Comparison of ENCODE assay signal across 8 cellular contexts in the genomic region with DNA sequence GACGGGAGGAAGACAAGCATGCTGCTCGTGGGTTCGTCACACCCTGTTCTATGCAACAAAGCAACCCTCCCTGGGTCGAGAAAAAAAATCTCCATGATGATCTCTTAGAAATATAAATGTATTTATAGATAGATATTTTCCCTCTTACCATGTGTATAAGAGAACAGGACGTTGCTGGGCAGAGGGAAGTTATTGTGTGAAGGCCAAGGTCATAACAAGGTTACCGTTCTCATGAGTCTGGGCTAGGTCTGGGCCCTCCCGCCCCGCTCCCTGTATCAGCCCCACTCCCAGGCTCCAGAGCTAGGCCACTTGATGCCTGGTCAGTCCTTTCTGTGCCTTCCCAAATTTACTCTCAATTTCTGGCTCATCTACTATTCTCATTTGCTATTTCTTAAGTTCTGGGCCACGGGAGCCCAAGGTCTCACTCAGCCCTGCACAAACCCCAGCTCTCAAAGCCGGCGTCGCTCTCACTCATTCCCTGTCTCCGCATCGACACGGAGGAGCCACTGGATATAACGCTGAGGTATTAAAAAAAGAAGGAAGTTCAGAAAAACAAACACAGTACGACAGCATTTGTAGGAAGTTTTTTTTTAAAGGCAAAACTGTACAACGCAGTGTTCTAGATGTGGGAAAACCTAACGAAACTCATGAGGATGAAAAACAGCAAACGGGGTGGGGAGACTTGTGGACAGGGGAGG.
DNase-seq lines count a peak whose midpoint lies in the region; ATAC-seq and TF ChIP-seq lines count a peak whose summit lies in the region.

No MANE protein-coding gene starts in this region.

- no peaks in the 10 kb centered on the region for H3K9me3 Mint-ChIP-seq in stimulated activated naive CD8-positive, alpha-beta T cell treated with anti-CD3 and anti-CD28 coated beads, Interleukin-15, Interleukin-2, amounts not matched to agents 100 ng/mL and 50 ng/mL, for 24 hours
- no peaks in the 10 kb centered on the region for H3K9me3 Mint-ChIP-seq in activated CD8-positive, alpha-beta T cell treated with anti-CD3 and anti-CD28 coated beads for 36 hours

- no peak for TF ChIP-seq CTCF in activated CD8-positive, alpha-beta T cell treated with anti-CD3 and anti-CD28 coated beads for 36 hours (IDR thresholded peaks at IDR 0.05)
- TF ChIP-seq CTCF in psoas muscle (IDR thresholded peaks at IDR 0.05): no peak

- ATAC-seq in stimulated activated naive CD8-positive, alpha-beta T cell treated with anti-CD3 and anti-CD28 coated beads, Interleukin-15, Interleukin-2, amounts not matched to agents 100 U/mL and 50 U/mL, for 24 hours: no peak
- ATAC-seq in activated CD8-positive, alpha-beta T cell treated with anti-CD3 and anti-CD28 coated beads for 36 hours: no peak
- peak; percentile 45 to 62 (median 51) for ATAC-seq in psoas muscle
- ATAC-seq in HG02885 (IDR thresholded peaks at IDR 0.05; ENCODE audit: poor library complexity, unreplicated experiment): no peak
- no peak for ATAC-seq in HG02884 (IDR thresholded peaks at IDR 0.05; ENCODE audit: unreplicated experiment)

- intact Hi-C loops in activated CD8-positive, alpha-beta T cell treated with anti-CD3 and anti-CD28 coated beads for 36 hours (cut with micrococcal nuclease): no loop called here
- intact Hi-C loops in psoas muscle (cut with DNase I): loop anchor here in 1 of 2 donors (10.0 kb wide), 1 partner anchor 99 kb away; the partner anchor contains the start of gene SLC22A23

- peak overlapping the region; percentile 56 for H3K4me3 ChIP-seq in psoas muscle

- H3K36me3 ChIP-seq in psoas muscle (ENCODE audit: insufficient read depth in 1 of 2, low read depth in 1 of 2): no peaks in the 10 kb centered on the region

- 7 to 14% (median 12%) methylated on average over 19 to 20 of the region's 20 CpGs for WGBS in psoas muscle, 3 donors

- H3K27ac ChIP-seq in psoas muscle: peak overlapping the region; percentile 75

- DNase-seq in stimulated activated naive CD8-positive, alpha-beta T cell treated with anti-CD3 and anti-CD28 coated beads, Interleukin-15, Interleukin-2, amounts not matched to agents 100 U/mL and 50 U/mL, for 24 hours: no peak
- no peak for DNase-seq in activated CD8-positive, alpha-beta T cell treated with anti-CD3 and anti-CD28 coated beads for 36 hours
- DNase-seq in germinal center (ENCODE audit: low spot score): peak; percentile 21
- DNase-seq in psoas muscle: peak; percentile 55 to 71
- no peak for DNase-seq in NCI-H446 treated with DMSO at 0.1 percent for 48 hours (lab: John Stamatoyannopoulos, UW)

- POLR2A ChIA-PET in activated CD8-positive, alpha-beta T cell treated with anti-CD3 and anti-CD28 coated beads for 36 hours (lab: Charles Lee): interaction anchor here (1.1 kb wide), 1 partner anchor 9 kb away, joined by 3 read pairs; no protein-coding TSS in a partner anchor

- H3K4me1 Mint-ChIP-seq in stimulated activated naive CD8-positive, alpha-beta T cell treated with anti-CD3 and anti-CD28 coated beads, Interleukin-15, Interleukin-2, amounts not matched to agents 100 ng/mL and 50 ng/mL, for 24 hours (ENCODE audit: low read depth): peaks cover 21% of the 10 kb centered on the region
- H3K4me1 Mint-ChIP-seq in activated CD8-positive, alpha-beta T cell treated with anti-CD3 and anti-CD28 coated beads for 36 hours (ENCODE audit: low read depth): peaks cover 10% of the 10 kb centered on the region

- H3K36me3 Mint-ChIP-seq in stimulated activated naive CD8-positive, alpha-beta T cell treated with anti-CD3 and anti-CD28 coated beads, Interleukin-15, Interleukin-2, amounts not matched to agents 100 ng/mL and 50 ng/mL, for 24 hours (ENCODE audit: low read depth): no peaks in the 10 kb centered on the region
- no peaks in the 10 kb centered on the region for H3K36me3 Mint-ChIP-seq in activated CD8-positive, alpha-beta T cell treated with anti-CD3 and anti-CD28 coated beads for 36 hours (ENCODE audit: low read depth)

- no peaks in the 10 kb centered on the region for H3K27me3 ChIP-seq in psoas muscle (ENCODE audit: insufficient read depth in 3 of 3, low read length in 2 of 3)

- H3K9me3 ChIP-seq in psoas muscle: no peaks in the 10 kb centered on the region

- H3K4me1 ChIP-seq in psoas muscle: peaks cover 28% of the 10 kb centered on the region

- H3K27ac Mint-ChIP-seq in stimulated activated naive CD8-positive, alpha-beta T cell treated with anti-CD3 and anti-CD28 coated beads, Interleukin-15, Interleukin-2, amounts not matched to agents 100 ng/mL and 50 ng/mL, for 24 hours: peak overlapping the region; percentile 86
- H3K27ac Mint-ChIP-seq in activated CD8-positive, alpha-beta T cell treated with anti-CD3 and anti-CD28 coated beads for 36 hours: peak overlapping the region; percentile 21

- no peaks in the 10 kb centered on the region for H3K27me3 Mint-ChIP-seq in stimulated activated naive CD8-positive, alpha-beta T cell treated with anti-CD3 and anti-CD28 coated beads, Interleukin-15, Interleukin-2, amounts not matched to agents 100 ng/mL and 50 ng/mL, for 24 hours
- H3K27me3 Mint-ChIP-seq in activated CD8-positive, alpha-beta T cell treated with anti-CD3 and anti-CD28 coated beads for 36 hours: no peaks in the 10 kb centered on the region

- CTCF ChIA-PET in activated CD8-positive, alpha-beta T cell treated with anti-CD3 and anti-CD28 coated beads for 36 hours (lab: Charles Lee): interaction anchor here (0.7 kb wide), 1 partner anchor 76 kb away, joined by 3 read pairs; no protein-coding TSS in a partner anchor

- H3K4me3 Mint-ChIP-seq in stimulated activated naive CD8-positive, alpha-beta T cell treated with anti-CD3 and anti-CD28 coated beads, Interleukin-15, Interleukin-2, amounts not matched to agents 100 ng/mL and 50 ng/mL, for 24 hours: peak overlapping the region; percentile 75
- H3K4me3 Mint-ChIP-seq in activated CD8-positive, alpha-beta T cell treated with anti-CD3 and anti-CD28 coated beads for 36 hours: peak overlapping the region; percentile 51

Comparison
In these comparisons a context has a peak if more than half of its experiments do, and no peak if none do; other contexts are left out.
1. ATAC-seq: peak in psoas muscle (4 of 4); none in stimulated activated naive CD8-positive, alpha-beta T cell treated with anti-CD3 and anti-CD28 coated beads, Interleukin-15, Interleukin-2, amounts not matched to agents 100 U/mL and 50 U/mL, for 24 hours (single experiment), activated CD8-positive, alpha-beta T cell treated with anti-CD3 and anti-CD28 coated beads for 36 hours (single experiment), HG02885 (single experiment) and HG02884 (single experiment).
2. DNase-seq: peak in germinal center (single experiment) and psoas muscle (2 of 2); none in stimulated activated naive CD8-positive, alpha-beta T cell treated with anti-CD3 and anti-CD28 coated beads, Interleukin-15, Interleukin-2, amounts not matched to agents 100 U/mL and 50 U/mL, for 24 hours (single experiment), activated CD8-positive, alpha-beta T cell treated with anti-CD3 and anti-CD28 coated beads for 36 hours (single experiment) and NCI-H446 treated with DMSO at 0.1 percent for 48 hours (single experiment).